22 cellular contexts compared by ENCODE assay signal in the genomic region with DNA sequence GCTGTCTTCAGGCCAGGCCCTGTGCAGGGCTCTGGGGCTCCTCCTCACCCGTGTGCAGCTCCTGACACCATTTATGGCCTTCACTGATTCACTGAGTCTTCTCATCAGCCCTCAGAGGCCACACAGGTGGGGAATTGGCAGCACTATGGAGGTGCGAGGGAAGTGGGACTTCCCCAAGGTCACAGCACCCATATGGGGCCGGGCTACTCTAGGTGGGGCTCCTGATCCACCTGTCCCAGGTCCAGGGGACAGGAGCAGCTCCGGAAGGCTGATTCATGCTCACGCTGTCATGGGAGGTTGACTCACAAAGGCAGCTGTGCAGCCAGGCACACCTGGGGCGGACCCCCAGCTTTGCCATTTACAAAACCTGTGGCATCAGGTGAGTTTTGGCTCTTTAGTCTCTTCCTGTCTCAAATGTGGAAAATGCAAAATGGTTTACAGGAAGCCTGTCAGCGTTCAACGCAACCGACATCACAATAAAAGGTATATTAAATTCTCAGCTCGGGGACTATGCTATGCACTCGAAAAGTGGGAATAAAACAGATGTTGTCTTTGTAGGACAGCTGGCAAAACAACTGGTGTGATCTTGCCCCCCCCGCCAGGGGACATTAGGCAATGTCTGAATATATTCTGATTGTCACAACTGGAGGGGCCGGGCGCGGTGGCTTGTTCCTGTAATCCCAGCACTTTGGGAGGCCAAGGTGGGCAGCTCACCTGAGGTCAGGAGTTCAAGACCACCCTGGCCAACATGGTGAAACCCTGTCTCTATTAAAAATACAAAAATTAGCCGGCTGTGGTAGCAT. TPM values are rescaled to one million over a fixed set of nuclear protein-coding genes. Genes with fewer than 3 reads are reported as not detected.
DNase-seq lines count a peak whose midpoint lies in the region; ATAC-seq, FAIRE-seq and TF ChIP-seq lines count a peak whose summit lies in the region.
"Had no signal": no experiment of that assay in that cellular context is flagged by ENCODE, and none has a peak within 500 bp of the region (broad histone marks: within the 10 kb centered on the region; RNA-seq: fewer than 3 reads in every experiment).

No MANE protein-coding gene starts in this region.

- H3K27me3 Mint-ChIP-seq in CD4-positive, alpha-beta memory T cell, result no peaks in the 10 kb centered on the region
- H3K27me3 Mint-ChIP-seq: B cell; stimulated activated memory B cell treated with anti-CD40 and anti-IgM and Interleukin-4, amounts not matched to agents 10 μg/mL and 1 μg/mL and 100 μg/mL, for 72 hours had no signal

- no peaks in the 10 kb centered on the region for H3K36me3 Mint-ChIP-seq in CD4-positive, alpha-beta memory T cell
- H3K36me3 Mint-ChIP-seq: stimulated activated memory B cell treated with anti-CD40 and anti-IgM and Interleukin-4, amounts not matched to agents 10 μg/mL and 1 μg/mL and 100 μg/mL, for 72 hours had no signal

- H3K36me3 ChIP-seq in body of pancreas (replicated peaks in 1 of 2; ENCODE audit: insufficient read depth in 1 of 2, low read depth in 2 of 2) (no peaks in the 10 kb centered on the region), HepG2 (replicated peaks in 1 of 2; ENCODE audit: control insufficient read depth in 1 of 2, insufficient read depth in 2 of 2, low read length in 2 of 2) (no peaks in the 10 kb centered on the region), transverse colon (no peaks in the 10 kb centered on the region), aorta (ENCODE audit: control insufficient read depth in 1 of 2, insufficient read depth in 2 of 2, low read length in 1 of 2) (no peaks in the 10 kb centered on the region)
- no peaks in the 10 kb centered on the region for H3K36me3 ChIP-seq in CD4-positive, alpha-beta memory T cell (ENCODE audit: insufficient read depth, low read length)
- H3K36me3 ChIP-seq: MG63, upper lobe of left lung had no signal

- no peak overlapping the region for H3K4me3 Mint-ChIP-seq in CD4-positive, alpha-beta memory T cell
- H3K4me3 Mint-ChIP-seq: activated CD4-positive, alpha-beta T cell treated with anti-CD3 and anti-CD28 coated beads, Interleukin-2, amount 10 ng/mL, durations not matched to agents 24 days and 14 days; B cell; stimulated activated memory B cell treated with anti-CD40 and anti-IgM and Interleukin-4, amounts not matched to agents 10 μg/mL and 1 μg/mL and 100 μg/mL, for 72 hours had no signal

- in situ Hi-C loops in HepG2 (cut with HindIII; ENCODE audit: extremely low pct_ligation_motif_present, low pct_unique_long_range_greater_than_20kb) (no loop called here), transverse colon (cut with MboI; ENCODE audit: low pct_ligation_motif_present in 1 of 4, low pct_unique_long_range_greater_than_20kb in 1 of 4, low sequenced_read_pairs in 3 of 4) (no loop called here)

- peak overlapping the region; percentile 9 for H3K9ac ChIP-seq in HepG2 (ENCODE audit: insufficient read depth, low read depth, low read length)

- peak overlapping the region; percentile 76 for H3K4me2 ChIP-seq in HepG2 (ENCODE audit: low read depth, low read length)

- intact Hi-C loops in body of pancreas (cut with DNase I) (no loop called here), HepG2 (cut with micrococcal nuclease; ENCODE audit: unreplicated experiment) (no loop called here), transverse colon (cut with DNase I; ENCODE audit: low total_unique reads) (loop anchor here (5.0 kb wide), 1 partner anchor 1395 kb away; no protein-coding TSS in a partner anchor), aorta (cut with DNase I) (no loop called here)
- intact Hi-C loops in CD4-positive, alpha-beta memory T cell (cut with micrococcal nuclease), result no loop called here

- TF ChIP-seq EP300 in HepG2 (IDR thresholded peaks at IDR 0.05; ENCODE audit: low read depth in 2 of 2, low read length in 2 of 2), result no peak
- no peak for TF ChIP-seq EP300 in HepG2 (CRISPR knock-in tag; IDR thresholded peaks at IDR 0.05; ENCODE audit: borderline replicate concordance)
- TF ChIP-seq EP300 in transverse colon (IDR thresholded peaks at IDR 0.05; ENCODE audit: low read depth), result no peak

- DNase-seq in DMS 273 (lab: John Stamatoyannopoulos, UW; ENCODE audit: unreplicated experiment) (peak; percentile 47), DMS 273 treated with DMSO at 0.1 percent for 48 hours (lab: John Stamatoyannopoulos, UW) (no peak), body of pancreas (peak; percentile 40 to 96 (median 62)), HepG2 (ENCODE audit: low spot score) (no peak), transverse colon (peak; percentile 76), aorta (no peak), GDM1 (lab: John Stamatoyannopoulos, UW) (no peak)
- no peak for DNase-seq in CD4-positive, alpha-beta memory T cell
- DNase-seq: activated CD4-positive, alpha-beta T cell treated with anti-CD3 and anti-CD28 coated beads, Interleukin-2, amount 10 ng/mL, durations not matched to agents 24 days and 14 days; anterior cingulate cortex; DMS79; HCEC 1CT; MG63; NCI-H2081; NCI-H526; upper lobe of left lung had no signal

- CTCF ChIA-PET in HepG2 (lab: Yijun Ruan, JAX; ENCODE audit: low intra/inter-chr PET ratio, low total read pairs), result no interaction called here
- CTCF ChIA-PET in CD4-positive, alpha-beta memory T cell (lab: Charles Lee; ENCODE audit: partially characterized antibody), result interaction anchor here (0.8 to 2.9 kb wide), 2 partner anchors 17 to 38 kb away, joined by 3 to 13 read pairs; no protein-coding TSS in a partner anchor

- TF ChIP-seq POLR2A in body of pancreas (IDR thresholded peaks at IDR 0.05), result no peak
- TF ChIP-seq POLR2A in HepG2 (IDR thresholded peaks at IDR 0.05; ENCODE audit: insufficient read depth in 1 of 2, low read depth in 2 of 2, low read length in 2 of 2), result no peak
- TF ChIP-seq POLR2A in transverse colon (IDR thresholded peaks at IDR 0.05), result peak; percentile 13

- no peak for FAIRE-seq in HepG2 (lab: Jason Lieb, UNC)
- FAIRE-seq: colon, GM18507, HTR-8/SVneo had no signal

- H3K9me3 ChIP-seq in body of pancreas (no peaks in the 10 kb centered on the region), HepG2 (ENCODE audit: low read length) (no peaks in the 10 kb centered on the region), transverse colon (no peaks in the 10 kb centered on the region), aorta (ENCODE audit: control insufficient read depth, low read length) (no peaks in the 10 kb centered on the region)
- no peaks in the 10 kb centered on the region for H3K9me3 ChIP-seq in CD4-positive, alpha-beta memory T cell (ENCODE audit: control insufficient read depth in 1 of 2, low read length in 2 of 2)
- H3K9me3 ChIP-seq: MG63, upper lobe of left lung had no signal

- no peak for TF ChIP-seq RAD21 in HepG2 (CRISPR knock-in tag; IDR thresholded peaks at IDR 0.05)

- no peak overlapping the region for H3K4me3 ChIP-seq in body of pancreas
- H3K4me3 ChIP-seq in HepG2 (replicated peaks in 1 of 3; ENCODE audit: insufficient read depth in 1 of 3, low read depth in 2 of 3, low read length in 3 of 3), result peak overlapping the region; percentile 33 to 59 (median 50); a peak in 5 of 6 replicates
- H3K4me3 ChIP-seq in transverse colon, result no peak overlapping the region
- H3K4me3 ChIP-seq in aorta (ENCODE audit: low read length in 2 of 2), result no peak overlapping the region
- no peak overlapping the region for H3K4me3 ChIP-seq in CD4-positive, alpha-beta memory T cell (ENCODE audit: low read length in 2 of 2)
- H3K4me3 ChIP-seq: MG63, upper lobe of left lung had no signal

- H2AFZ ChIP-seq in HepG2 (ENCODE audit: low read length), result no peak overlapping the region

- no peaks in the 10 kb centered on the region for H3K9me3 Mint-ChIP-seq in CD4-positive, alpha-beta memory T cell
- H3K9me3 Mint-ChIP-seq: activated CD4-positive, alpha-beta T cell treated with anti-CD3 and anti-CD28 coated beads, Interleukin-2, amount 10 ng/mL, durations not matched to agents 24 days and 14 days; stimulated activated memory B cell treated with anti-CD40 and anti-IgM and Interleukin-4, amounts not matched to agents 10 μg/mL and 1 μg/mL and 100 μg/mL, for 72 hours had no signal

- 76 to 88% methylated on average over 12 to 16 of the region's 16 CpGs for WGBS in body of pancreas, 2 donors
- WGBS in HepG2 (ENCODE audit: low lambda C conversion rate), result 28% methylated on average over 12 of the region's 16 CpGs
- WGBS in transverse colon (ENCODE audit: low coverage in 1 of 2), 2 donors, result 78 to 91% methylated on average over 6 to 14 of the region's 16 CpGs
- 85 to 91% methylated on average over 16 of the region's 16 CpGs for WGBS in aorta, 2 donors

- peaks cover 0 to 2% (median 0%) of the 10 kb centered on the region in 4 donors for H3K4me1 Mint-ChIP-seq in CD4-positive, alpha-beta memory T cell

- H3K27ac ChIP-seq in body of pancreas (peak overlapping the region in 2 of 4 donors; percentile 57 to 88), HepG2 (ENCODE audit: extremely low read length, insufficient read depth, low read length) (no peak overlapping the region), transverse colon (peak overlapping the region in 3 of 4 donors; percentile 13 to 46 (median 43)), aorta (ENCODE audit: low read depth in 1 of 2, low read length in 2 of 2) (no peak overlapping the region)
- no peak overlapping the region for H3K27ac ChIP-seq in CD4-positive, alpha-beta memory T cell (ENCODE audit: low read depth, low read length)
- H3K27ac ChIP-seq: 22Rv1, upper lobe of left lung had no signal

- POLR2A ChIA-PET in HepG2 (lab: Yijun Ruan, JAX), result interaction anchor here (0.8 to 3.0 kb wide), 5 partner anchors 16 to 101 kb away, joined by 4 to 29 read pairs (median 6); a partner anchor contains a TSS
- POLR2A ChIA-PET in CD4-positive, alpha-beta memory T cell (lab: Charles Lee; ENCODE audit: partially characterized antibody), result interaction anchor here (0.9 kb wide), 1 partner anchor 110 kb away, joined by 3 read pairs; no protein-coding TSS in a partner anchor

- no peak overlapping the region for H3K27ac Mint-ChIP-seq in CD4-positive, alpha-beta memory T cell
- H3K27ac Mint-ChIP-seq: activated CD4-positive, alpha-beta T cell treated with anti-CD3 and anti-CD28 coated beads, Interleukin-2, amount 10 ng/mL, durations not matched to agents 24 days and 14 days; B cell; stimulated activated memory B cell treated with anti-CD40 and anti-IgM and Interleukin-4, amounts not matched to agents 10 μg/mL and 1 μg/mL and 100 μg/mL, for 72 hours had no signal

- H3K4me1 ChIP-seq in body of pancreas, result peaks cover 38% of the 10 kb centered on the region
- peaks cover 83% of the 10 kb centered on the region for H3K4me1 ChIP-seq in HepG2 (ENCODE audit: insufficient read depth, low read length)
- H3K4me1 ChIP-seq in transverse colon, result peaks cover 16 to 38% (median 19%) of the 10 kb centered on the region in 4 donors
- no peaks in the 10 kb centered on the region for H3K4me1 ChIP-seq in aorta (ENCODE audit: control insufficient read depth in 1 of 2, insufficient read depth in 2 of 2, low read length in 2 of 2)
- H3K4me1 ChIP-seq in CD4-positive, alpha-beta memory T cell (ENCODE audit: insufficient read depth, low read length), result no peaks in the 10 kb centered on the region

- ATAC-seq in body of pancreas, result peak; percentile 20
- peak; percentile 48 for ATAC-seq in HepG2
- no peak for ATAC-seq in aorta (ENCODE audit: low FRiP score)
- ATAC-seq: stimulated activated memory B cell treated with anti-CD40 and anti-IgM and Interleukin-4, amounts not matched to agents 10 μg/mL and 1 μg/mL and 100 μg/mL, for 72 hours had no signal

- no peaks in the 10 kb centered on the region for H4K20me1 ChIP-seq in HepG2 (ENCODE audit: insufficient read depth, low read length)

- BruUV-seq in HepG2 (replicated peaks; lab: Mats Ljungman, UMichigan), result no TSS peak

- TF ChIP-seq CTCF in body of pancreas (IDR thresholded peaks at IDR 0.05), result no peak
- TF ChIP-seq CTCF in HepG2 (CRISPR knock-in tag; IDR thresholded peaks at IDR 0.05), result peak; percentile 40
- no peak for TF ChIP-seq CTCF in transverse colon (IDR thresholded peaks at IDR 0.05)

- no peaks in the 10 kb centered on the region for H3K79me2 ChIP-seq in HepG2 (ENCODE audit: insufficient read depth, low read length)

- H3K27me3 ChIP-seq in body of pancreas, result no peaks in the 10 kb centered on the region
- no peaks in the 10 kb centered on the region; a peak in 1 of 5 replicates for H3K27me3 ChIP-seq in HepG2 (ENCODE audit: control insufficient read depth in 1 of 2, insufficient read depth in 2 of 2, low read length in 2 of 2)
- H3K27me3 ChIP-seq in transverse colon, result no peaks in the 10 kb centered on the region
- H3K27me3 ChIP-seq in aorta (ENCODE audit: control insufficient read depth in 1 of 2, insufficient read depth in 2 of 2, low read length in 1 of 2), result no peaks in the 10 kb centered on the region
- H3K27me3 ChIP-seq in CD4-positive, alpha-beta memory T cell (ENCODE audit: insufficient read depth, low read length), result no peaks in the 10 kb centered on the region
- H3K27me3 ChIP-seq: MG63, upper lobe of left lung had no signal

RNA-seq across cellular contexts. Expression of a gene that starts 15.0 kb away (rescaled TPM):
- 1 to 10 TPM; 1.3 to 4.9 TPM for total RNA-seq in body of pancreas
- 6.0 and 6.6 TPM in 2 replicates for total RNA-seq in HepG2 (2016; rRNA removed; fragmentation: Illumina TruSeq; extraction: Trizol)
- 3.1 and 4.1 TPM in 2 replicates for total RNA-seq in HepG2 (2016; cell fraction: cytosol; rRNA removed; fragmentation: Illumina TruSeq; extraction: Trizol; ENCODE audit: low read depth)
- 6.0 and 6.4 TPM in 2 replicates for total RNA-seq in HepG2 (2016; cell fraction: insoluble cytoplasmic fraction; rRNA removed; fragmentation: Illumina TruSeq; extraction: Trizol)
- total RNA-seq in HepG2 (2016; cell fraction: membrane; rRNA removed; fragmentation: Illumina TruSeq; extraction: Trizol), result 5.7 and 6.1 TPM in 2 replicates
- 2.9 and 4.1 TPM in 2 replicates for total RNA-seq in HepG2 (2016; cell fraction: nucleus; rRNA removed; fragmentation: Illumina TruSeq; extraction: Trizol)
- 6.9 TPM in 2 replicates for polyA plus RNA-seq in HepG2 (2011; rRNA removed)
- 4.9 and 6.4 TPM in 2 replicates for polyA plus RNA-seq in HepG2 (2011; cell fraction: cytosol; rRNA removed)
- 3.8 and 4.0 TPM in 2 replicates for polyA plus RNA-seq in HepG2 (2011; cell fraction: nucleus; rRNA removed)
- 3.0 and 3.8 TPM in 2 replicates for polyA plus RNA-seq in HepG2 (2012)
- 2.4 and 2.6 TPM in 2 replicates for polyA plus RNA-seq in HepG2 (2016; cell fraction: cytosol; fragmentation: Illumina TruSeq; extraction: Trizol; ENCODE audit: low read depth)
- polyA plus RNA-seq in HepG2 (2016; cell fraction: insoluble cytoplasmic fraction; fragmentation: Illumina TruSeq; extraction: Trizol; ENCODE audit: low read depth), result 5.2 and 5.7 TPM in 2 replicates
- 3.5 and 3.9 TPM in 2 replicates for polyA plus RNA-seq in HepG2 (2016; cell fraction: membrane; fragmentation: Illumina TruSeq; extraction: Trizol; ENCODE audit: low read depth)
- polyA plus RNA-seq in HepG2 (2016; cell fraction: nucleus; fragmentation: Illumina TruSeq; extraction: Trizol; ENCODE audit: insufficient read depth, low read depth), result 4.9 and 5.1 TPM in 2 replicates
- polyA minus RNA-seq in HepG2 (2011; rRNA and poly(A)+ RNA removed; ENCODE audit: low replicate concordance), result 8.2 and 13.2 TPM in 2 replicates
- 3.2 and 6.0 TPM in 2 replicates for polyA minus RNA-seq in HepG2 (2011; cell fraction: cytosol; rRNA and poly(A)+ RNA removed)
- 1.5 and 2.1 TPM in 2 replicates for polyA minus RNA-seq in HepG2 (2011; cell fraction: nucleus; rRNA and poly(A)+ RNA removed)
- 10 to 100 TPM in 3 of 4 donors, under 1 TPM in 1; 0.60 to 23.2 (median 14.0) TPM for total RNA-seq in transverse colon
- total RNA-seq in aorta, result 10 to 100 TPM in 1 of 2 donors, 1 to 10 TPM in 1; 5.4 to 10.4 TPM
- 1 to 10 TPM; 7.0 to 8.9 TPM for polyA plus RNA-seq in aorta
- 10 to 100 TPM; 13.3 to 13.8 TPM for total RNA-seq in CD4-positive, alpha-beta memory T cell
- polyA plus RNA-seq in CD4-positive, alpha-beta memory T cell, result 10 to 100 TPM; 11.3 to 15.2 TPM

RNA-seq across cellular contexts. Expression of a gene that starts 15.9 kb away (rescaled TPM):
- 10 to 100 TPM; 31.4 to 36.6 TPM for total RNA-seq in body of pancreas
- 18.5 and 24.8 TPM in 2 replicates for total RNA-seq in HepG2 (2016; rRNA removed; fragmentation: Illumina TruSeq; extraction: Trizol)
- 4.5 and 5.1 TPM in 2 replicates for total RNA-seq in HepG2 (2016; cell fraction: cytosol; rRNA removed; fragmentation: Illumina TruSeq; extraction: Trizol; ENCODE audit: low read depth)
- total RNA-seq in HepG2 (2016; cell fraction: insoluble cytoplasmic fraction; rRNA removed; fragmentation: Illumina TruSeq; extraction: Trizol), result 16.4 and 24.3 TPM in 2 replicates
- total RNA-seq in HepG2 (2016; cell fraction: membrane; rRNA removed; fragmentation: Illumina TruSeq; extraction: Trizol), result 10.5 and 11.1 TPM in 2 replicates
- total RNA-seq in HepG2 (2016; cell fraction: nucleus; rRNA removed; fragmentation: Illumina TruSeq; extraction: Trizol), result 21.4 and 25.1 TPM in 2 replicates
- polyA plus RNA-seq in HepG2 (2011; rRNA removed), result 10.5 and 16.7 TPM in 2 replicates
- 10.7 and 11.2 TPM in 2 replicates for polyA plus RNA-seq in HepG2 (2011; cell fraction: cytosol; rRNA removed)
- 26.1 and 29.6 TPM in 2 replicates for polyA plus RNA-seq in HepG2 (2011; cell fraction: nucleus; rRNA removed)
- polyA plus RNA-seq in HepG2 (2012), result 12.9 and 15.5 TPM in 2 replicates
- polyA plus RNA-seq in HepG2 (2016; cell fraction: cytosol; fragmentation: Illumina TruSeq; extraction: Trizol; ENCODE audit: low read depth), result 1.1 and 1.3 TPM in 2 replicates
- 11.6 and 13.1 TPM in 2 replicates for polyA plus RNA-seq in HepG2 (2016; cell fraction: insoluble cytoplasmic fraction; fragmentation: Illumina TruSeq; extraction: Trizol; ENCODE audit: low read depth)
- 2.6 and 2.7 TPM in 2 replicates for polyA plus RNA-seq in HepG2 (2016; cell fraction: membrane; fragmentation: Illumina TruSeq; extraction: Trizol; ENCODE audit: low read depth)
- polyA plus RNA-seq in HepG2 (2016; cell fraction: nucleus; fragmentation: Illumina TruSeq; extraction: Trizol; ENCODE audit: insufficient read depth, low read depth), result 31.1 and 36.4 TPM in 2 replicates
- 20.5 and 28.1 TPM in 2 replicates for polyA minus RNA-seq in HepG2 (2011; rRNA and poly(A)+ RNA removed; ENCODE audit: low replicate concordance)
- polyA minus RNA-seq in HepG2 (2011; cell fraction: cytosol; rRNA and poly(A)+ RNA removed), result 10.0 and 10.2 TPM in 2 replicates
- polyA minus RNA-seq in HepG2 (2011; cell fraction: nucleus; rRNA and poly(A)+ RNA removed), result 14.4 and 26.1 TPM in 2 replicates
- 10 to 100 TPM; 25.5 to 35.5 (median 32.5) TPM for total RNA-seq in transverse colon
- 10 to 100 TPM; 16.3 to 40.9 TPM for total RNA-seq in aorta
- polyA plus RNA-seq in aorta, result 10 to 100 TPM in 1 of 2 donors, 1 to 10 TPM in 1; 9.8 to 14.3 TPM
- 10 to 100 TPM; 22.0 to 26.9 TPM for total RNA-seq in CD4-positive, alpha-beta memory T cell
- 10 to 100 TPM; 13.4 to 17.6 TPM for polyA plus RNA-seq in CD4-positive, alpha-beta memory T cell

Comparison
In these comparisons a context has a peak if more than half of its experiments do, and no peak if none do; other contexts are left out.
1. DNase-seq: peak in DMS 273 (single experiment), body of pancreas (4 of 4) and transverse colon (single experiment); none in DMS 273 treated with DMSO at 0.1 percent for 48 hours (single experiment), HepG2 (single experiment), aorta (0 of 2), CD4-positive, alpha-beta memory T cell (0 of 5) and GDM1 (single experiment).
2. H3K27ac ChIP-seq: peak in transverse colon (3 of 4); none in HepG2 (single experiment), aorta (0 of 2) and CD4-positive, alpha-beta memory T cell (single experiment).
3. H3K4me3 ChIP-seq: peak in HepG2 (3 of 3); none in body of pancreas (0 of 2), transverse colon (0 of 4), aorta (0 of 2) and CD4-positive, alpha-beta memory T cell (0 of 2).